8 cellular contexts compared by ENCODE assay signal in genomic region chr2:222690564-222691200, GRCh38. TPM values are rescaled to one million over a fixed set of nuclear protein-coding genes. Genes with fewer than 3 reads are reported as not detected.
A peak's percentile ranks its signal among the peaks of the same experiment; 100 is the strongest.
DNase-seq lines count a peak whose midpoint lies in the region; ATAC-seq and TF ChIP-seq lines count a peak whose summit lies in the region.

No MANE protein-coding gene starts in this region.

- H3K27me3 Mint-ChIP-seq in endodermal cell (ENCODE audit: insufficient read depth): no peaks in the 10 kb centered on the region
- H3K27me3 Mint-ChIP-seq in naive thymus-derived CD8-positive, alpha-beta T cell: peaks cover 0 to 3% (median 0%) of the 10 kb centered on the region in 5 donors

- H3K27me3 ChIP-seq in endodermal cell (ENCODE audit: control insufficient read depth, insufficient read depth, low read length, poor library complexity, severe bottlenecking): no peaks in the 10 kb centered on the region

- no peak overlapping the region for H3K4me3 Mint-ChIP-seq in endodermal cell
- peak overlapping the region in 3 of 10 donors; percentile 1 to 29 (median 24) for H3K4me3 Mint-ChIP-seq in naive thymus-derived CD8-positive, alpha-beta T cell
- H3K4me3 Mint-ChIP-seq in stimulated activated effector memory CD8-positive, alpha-beta T cell treated with anti-CD3 and anti-CD28 coated beads, Interleukin-12 subunit alpha, Interleukin-12 subunit beta, amount 100 ng/mL, for 72 hours: no peak overlapping the region

- H3K36me3 Mint-ChIP-seq in endodermal cell (ENCODE audit: low read depth): no peaks in the 10 kb centered on the region
- no peaks in the 10 kb centered on the region for H3K36me3 Mint-ChIP-seq in naive thymus-derived CD8-positive, alpha-beta T cell
- H3K36me3 Mint-ChIP-seq in stimulated activated effector memory CD8-positive, alpha-beta T cell treated with anti-CD3 and anti-CD28 coated beads, Interleukin-12 subunit alpha, Interleukin-12 subunit beta, amount 100 ng/mL, for 72 hours: no peaks in the 10 kb centered on the region

- DNase-seq in DMS 273 treated with DMSO at 0.1 percent for 48 hours (lab: John Stamatoyannopoulos, UW): peak; percentile 26
- DNase-seq in NCI-H82 (lab: John Stamatoyannopoulos, UW): peak; percentile 92
- DNase-seq in activated CD8-positive, alpha-beta memory T cell treated with anti-CD3 and anti-CD28 coated beads for 1 hour (ENCODE audit: extremely low read depth in 1 of 2, low read depth in 1 of 2): peak; percentile 35 to 47
- DNase-seq in endodermal cell: peak; percentile 93
- peak; percentile 59 to 85 (median 72) for DNase-seq in naive thymus-derived CD8-positive, alpha-beta T cell
- DNase-seq in stimulated activated effector memory CD8-positive, alpha-beta T cell treated with anti-CD3 and anti-CD28 coated beads, Interleukin-12 subunit alpha, Interleukin-12 subunit beta, amount 100 ng/mL, for 72 hours (ENCODE audit: low spot score in 2 of 2): peak; percentile 57 to 85

- H3K9ac ChIP-seq in endodermal cell (ENCODE audit: extremely low read depth, low read length, poor library complexity, severe bottlenecking): no peak overlapping the region

- 30 to 68% methylated on average over 4 to 9 of the region's 10 CpGs for WGBS in endodermal cell (ENCODE audit: insufficient coverage in 1 of 2, insufficient read length in 1 of 2), 2 experiments

- POLR2A ChIA-PET in naive thymus-derived CD8-positive, alpha-beta T cell (lab: Charles Lee): no interaction called here

- H3K36me3 ChIP-seq in endodermal cell (ENCODE audit: control insufficient read depth, insufficient read depth, low read length): no peaks in the 10 kb centered on the region

- peak; percentile 86 for ATAC-seq in GM19468 (IDR thresholded peaks at IDR 0.05; ENCODE audit: extremely low read depth, unreplicated experiment)
- peak; percentile 93 for ATAC-seq in HG03558 (IDR thresholded peaks at IDR 0.05; ENCODE audit: extremely low read depth, unreplicated experiment)
- ATAC-seq in naive thymus-derived CD8-positive, alpha-beta T cell: peak; percentile 99 to 100
- peak; percentile 89 for ATAC-seq in stimulated activated effector memory CD8-positive, alpha-beta T cell treated with anti-CD3 and anti-CD28 coated beads, Interleukin-12 subunit alpha, Interleukin-12 subunit beta, amount 100 ng/mL, for 72 hours

- peaks cover 5% of the 10 kb centered on the region for H3K4me1 Mint-ChIP-seq in endodermal cell
- peaks cover 0 to 6% (median 4%) of the 10 kb centered on the region in 4 donors for H3K4me1 Mint-ChIP-seq in naive thymus-derived CD8-positive, alpha-beta T cell
- no peaks in the 10 kb centered on the region for H3K4me1 Mint-ChIP-seq in stimulated activated effector memory CD8-positive, alpha-beta T cell treated with anti-CD3 and anti-CD28 coated beads, Interleukin-12 subunit alpha, Interleukin-12 subunit beta, amount 100 ng/mL, for 72 hours

- no peak overlapping the region for H3K27ac ChIP-seq in endodermal cell (ENCODE audit: low read depth, low read length)

- no peak overlapping the region for H3K27ac Mint-ChIP-seq in endodermal cell
- peak overlapping the region in 3 of 10 donors; percentile 16 to 22 (median 18) for H3K27ac Mint-ChIP-seq in naive thymus-derived CD8-positive, alpha-beta T cell
- H3K27ac Mint-ChIP-seq in stimulated activated effector memory CD8-positive, alpha-beta T cell treated with anti-CD3 and anti-CD28 coated beads, Interleukin-12 subunit alpha, Interleukin-12 subunit beta, amount 100 ng/mL, for 72 hours: no peak overlapping the region

- H3K9me3 Mint-ChIP-seq in endodermal cell: peaks cover 3% of the 10 kb centered on the region
- no peaks in the 10 kb centered on the region for H3K9me3 Mint-ChIP-seq in naive thymus-derived CD8-positive, alpha-beta T cell
- no peaks in the 10 kb centered on the region for H3K9me3 Mint-ChIP-seq in stimulated activated effector memory CD8-positive, alpha-beta T cell treated with anti-CD3 and anti-CD28 coated beads, Interleukin-12 subunit alpha, Interleukin-12 subunit beta, amount 100 ng/mL, for 72 hours

- H3K4me1 ChIP-seq in endodermal cell (ENCODE audit: control insufficient read depth, insufficient read depth, low read length): no peaks in the 10 kb centered on the region

- TF ChIP-seq CTCF in endodermal cell (conservative IDR thresholded peaks at IDR 0.05): peak; percentile 100

- H3K4me3 ChIP-seq in endodermal cell (ENCODE audit: low read length): no peak overlapping the region

- H3K9me3 ChIP-seq in endodermal cell (ENCODE audit: control insufficient read depth, low read length): no peaks in the 10 kb centered on the region

RNA-seq across cellular contexts. Expression of gene MOGAT1, which starts 19.2 kb away (rescaled TPM):
- not detected for total RNA-seq in endodermal cell
- polyA plus RNA-seq in endodermal cell (2013, experiment 1 of 2): 0.21 TPM
- polyA plus RNA-seq in endodermal cell (2013, experiment 2 of 2): not detected
- total RNA-seq in naive thymus-derived CD8-positive, alpha-beta T cell: not detected
- polyA plus RNA-seq in naive thymus-derived CD8-positive, alpha-beta T cell: not detected

RNA-seq across cellular contexts. Expression of gene FARSB, which starts 34.8 kb away (rescaled TPM):
- 10 to 100 TPM; 15.9 to 18.3 TPM for total RNA-seq in endodermal cell
- 31.4 TPM for polyA plus RNA-seq in endodermal cell (2013, experiment 1 of 2)
- polyA plus RNA-seq in endodermal cell (2013, experiment 2 of 2): 28.4 TPM
- 10 to 100 TPM; 15.8 to 16.1 TPM for total RNA-seq in naive thymus-derived CD8-positive, alpha-beta T cell
- 10 to 100 TPM; 28.2 to 34.2 (median 33.8) TPM for polyA plus RNA-seq in naive thymus-derived CD8-positive, alpha-beta T cell

Comparison
In these comparisons a context has a peak if more than half of its experiments do, and no peak if none do; other contexts are left out.
1. DNase-seq: peak in every context shown above with its lines; median percentile 93 in endodermal cell; 92 in NCI-H82; 72 in naive thymus-derived CD8-positive, alpha-beta T cell; 71 in stimulated activated effector memory CD8-positive, alpha-beta T cell treated with anti-CD3 and anti-CD28 coated beads, Interleukin-12 subunit alpha, Interleukin-12 subunit beta, amount 100 ng/mL, for 72 hours; 41 in activated CD8-positive, alpha-beta memory T cell treated with anti-CD3 and anti-CD28 coated beads for 1 hour; 26 in DMS 273 treated with DMSO at 0.1 percent for 48 hours.